8 cellular contexts compared by ENCODE assay signal in the genomic region with DNA sequence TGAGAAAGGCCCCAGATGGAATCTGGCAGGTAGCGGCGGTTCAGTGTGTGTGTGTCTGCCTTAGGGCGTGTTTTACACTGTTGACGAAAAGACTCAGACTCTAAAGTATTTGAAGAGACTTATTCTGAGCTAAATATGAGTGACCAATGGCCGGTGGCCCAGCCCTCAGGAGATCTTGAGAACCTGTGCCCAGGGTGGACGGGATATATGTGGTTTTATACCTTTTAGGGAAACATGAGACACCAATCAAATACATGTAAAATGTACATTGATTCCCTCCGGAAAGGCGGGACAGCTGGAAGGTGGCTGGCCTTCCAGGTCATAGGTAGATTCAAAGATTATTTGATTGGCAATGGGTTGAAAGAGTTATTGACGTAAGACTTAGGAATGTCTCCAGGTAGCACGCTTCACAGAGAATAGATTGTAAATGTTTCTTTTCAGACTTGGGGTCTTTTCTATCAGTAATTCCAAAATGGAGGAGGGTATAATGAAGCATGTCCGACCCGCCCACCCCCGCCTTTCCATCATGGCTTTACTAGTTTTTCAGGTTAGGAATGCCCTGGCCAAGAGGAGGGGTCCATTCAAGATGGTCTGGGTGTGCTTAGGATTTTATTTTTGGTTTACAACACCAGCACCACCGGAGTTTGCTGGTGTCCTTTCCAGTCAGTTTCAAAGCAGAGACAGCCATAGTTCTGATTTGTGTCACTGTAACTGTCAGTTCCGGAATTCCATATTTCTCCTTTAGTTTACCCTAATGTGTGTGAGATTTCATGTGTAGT. TPM values are rescaled to one million over a fixed set of nuclear protein-coding genes. Genes with fewer than 3 reads are reported as not detected.
DNase-seq lines count a peak whose midpoint lies in the region; ATAC-seq, FAIRE-seq and TF ChIP-seq lines count a peak whose summit lies in the region.

No MANE protein-coding gene starts in this region.

- peak overlapping the region; percentile 100 for H2AFZ ChIP-seq in keratinocyte (ENCODE audit: control insufficient read depth, low read length)

- H3K9me1 ChIP-seq in keratinocyte (ENCODE audit: control insufficient read depth, extremely low read depth, insufficient read depth, low read length) = no peaks in the 10 kb centered on the region

- DNase-seq in Caki2 (ENCODE audit: low read depth) = peak; percentile 50
- DNase-seq in astrocyte of the spinal cord (ENCODE audit: low read depth, low spot score) = peak; percentile 32
- DNase-seq in keratinocyte (ENCODE audit: low read depth, low spot score) = no peak
- peak; percentile 4 for DNase-seq in stromal cell of bone marrow (ENCODE audit: low read depth)
- no peak for DNase-seq in RCC 7860 (ENCODE audit: low spot score)
- DNase-seq in HTR-8/SVneo (ENCODE audit: insufficient read length, low spot score) = no peak

- TF ChIP-seq CTCF in astrocyte of the spinal cord (IDR thresholded peaks at IDR 0.05; ENCODE audit: low read depth, low read length) = no peak
- no peak for TF ChIP-seq CTCF in keratinocyte (optimal IDR thresholded peaks at IDR 0.05 in 1 of 3, IDR thresholded peaks at IDR 0.05 in 1 of 3, conservative IDR thresholded peaks at IDR 0.05 in 1 of 3; ENCODE audit: extremely low read depth in 1 of 3, insufficient read depth in 2 of 3, low read length in 3 of 3)

- no peaks in the 10 kb centered on the region for H3K27me3 ChIP-seq in keratinocyte (ENCODE audit: control insufficient read depth, extremely low read depth, insufficient read depth, low read length)

- H3K27ac ChIP-seq in keratinocyte (ENCODE audit: control insufficient read depth, insufficient read depth, low read length) = peak overlapping the region; percentile 90

- FAIRE-seq in keratinocyte (lab: Jason Lieb, UNC) (no peak), RCC 7860 (lab: Jason Lieb, UNC) (no peak), HTR-8/SVneo (lab: Jason Lieb, UNC) (no peak)

- peak overlapping the region; percentile 94 for H3K9ac ChIP-seq in keratinocyte (ENCODE audit: control insufficient read depth, extremely low read depth, insufficient read depth, low read length)

- dilution Hi-C loops in keratinocyte (cut with MboI; ENCODE audit: extremely low pct_ligation_motif_present, low sequenced_read_pairs) = no loop called here

- H3K36me3 ChIP-seq in keratinocyte (ENCODE audit: control insufficient read depth in 2 of 2, extremely low read depth in 1 of 2, insufficient read depth in 2 of 2, low read length in 2 of 2) = peaks cover 9 to 10% of the 10 kb centered on the region in 2 experiments

- H3K4me3 ChIP-seq in astrocyte of the spinal cord (ENCODE audit: low read depth, low read length) = peak overlapping the region; percentile 95
- H3K4me3 ChIP-seq in keratinocyte (ENCODE audit: control insufficient read depth in 2 of 3, extremely low read depth in 1 of 3, insufficient read depth in 2 of 3, low read depth in 1 of 3, low read length in 3 of 3) = peak overlapping the region; percentile 60 to 97 (median 89)

- ATAC-seq in HG03521 (IDR thresholded peaks at IDR 0.05; ENCODE audit: unreplicated experiment) = peak; percentile 2
- ATAC-seq in GM21526 (IDR thresholded peaks at IDR 0.05; ENCODE audit: low FRiP score, unreplicated experiment) = no peak

- no peaks in the 10 kb centered on the region for H4K20me1 ChIP-seq in keratinocyte (ENCODE audit: control insufficient read depth, extremely low read depth, insufficient read depth, low read length)

- H3K79me2 ChIP-seq in keratinocyte (ENCODE audit: control insufficient read depth, insufficient read depth, low read length) = peaks cover 43% of the 10 kb centered on the region

- in situ Hi-C loops in Caki2 (cut with HindIII; ENCODE audit: low pct_unique_long_range_greater_than_20kb, low sequenced_read_pairs) = no loop called here
- in situ Hi-C loops in astrocyte of the spinal cord (cut with HindIII; ENCODE audit: low sequenced_read_pairs) = no loop called here

- H3K4me2 ChIP-seq in keratinocyte (ENCODE audit: control insufficient read depth, extremely low read depth, insufficient read depth, low read depth, low read length) = peak overlapping the region; percentile 93

- H3K4me1 ChIP-seq in keratinocyte (ENCODE audit: control insufficient read depth, extremely low read depth, insufficient read depth, low read length) = peaks cover 4% of the 10 kb centered on the region

- no peaks in the 10 kb centered on the region for H3K9me3 ChIP-seq in keratinocyte (ENCODE audit: control insufficient read depth, low read depth, low read length)

RNA-seq across cellular contexts. Expression of a gene that starts 1.0 kb away (rescaled TPM):
- total RNA-seq in Caki2 (2014; rRNA removed; shearing (Covaris generic); ENCODE audit: low replicate concordance) = 6.7 and 8.5 TPM in 2 replicates
- polyA plus RNA-seq in keratinocyte = 3.4 to 5.5 TPM (median 4.5 TPM) in 3 replicates
- polyA plus RNA-seq in keratinocyte (2011; ENCODE audit: low read depth) = 6.6 TPM
- polyA plus RNA-seq in keratinocyte (2011; cell fraction: cytosol; rRNA removed) = 1.7 and 3.4 TPM in 2 replicates
- 12.1 and 13.7 TPM in 2 replicates for polyA plus RNA-seq in keratinocyte (2011; cell fraction: nucleus; rRNA removed)
- 3.5 and 3.8 TPM in 2 replicates for polyA plus RNA-seq in keratinocyte (2012; ENCODE audit: low replicate concordance)
- polyA minus RNA-seq in keratinocyte = 3.9 to 8.4 TPM (median 5.4 TPM) in 3 replicates
- polyA minus RNA-seq in keratinocyte (2011; cell fraction: cytosol; rRNA and poly(A)+ RNA removed) = 6.1 TPM
- 4.1 and 7.1 TPM in 2 replicates for polyA minus RNA-seq in keratinocyte (2011; cell fraction: nucleus; rRNA and poly(A)+ RNA removed)

RNA-seq across cellular contexts. Expression of a gene that starts 31.0 kb away (rescaled TPM):
- 2.3 and 6.3 TPM in 2 replicates for total RNA-seq in Caki2 (2014; rRNA removed; shearing (Covaris generic); ENCODE audit: low replicate concordance)
- polyA plus RNA-seq in keratinocyte = 0.28 to 0.64 TPM (median 0.57 TPM) in 3 replicates
- polyA plus RNA-seq in keratinocyte (2011; ENCODE audit: low read depth) = 0.54 TPM
- polyA plus RNA-seq in keratinocyte (2011; cell fraction: cytosol; rRNA removed) = 0.38 and 0.39 TPM in 2 replicates
- polyA plus RNA-seq in keratinocyte (2011; cell fraction: nucleus; rRNA removed) = 2.5 and 2.6 TPM in 2 replicates
- polyA plus RNA-seq in keratinocyte (2012; ENCODE audit: low replicate concordance) = 0.28 and 0.48 TPM in 2 replicates
- 0.39 to 1.1 TPM (median 0.70 TPM) in 3 replicates for polyA minus RNA-seq in keratinocyte
- not detected for polyA minus RNA-seq in keratinocyte (2011; cell fraction: cytosol; rRNA and poly(A)+ RNA removed)
- polyA minus RNA-seq in keratinocyte (2011; cell fraction: nucleus; rRNA and poly(A)+ RNA removed) = 1.9 and 3.5 TPM in 2 replicates

RNA-seq across cellular contexts. Expression of a gene that starts 46.1 kb away (rescaled TPM):
- total RNA-seq in Caki2 (2014; rRNA removed; shearing (Covaris generic); ENCODE audit: low replicate concordance) = 3.7 and 30.7 TPM in 2 replicates
- polyA plus RNA-seq in keratinocyte = 5.7 to 14.1 TPM (median 11.3 TPM) in 3 replicates
- 9.6 TPM for polyA plus RNA-seq in keratinocyte (2011; ENCODE audit: low read depth)
- 4.2 and 8.4 TPM in 2 replicates for polyA plus RNA-seq in keratinocyte (2011; cell fraction: cytosol; rRNA removed)
- polyA plus RNA-seq in keratinocyte (2011; cell fraction: nucleus; rRNA removed) = 9.0 and 12.1 TPM in 2 replicates
- polyA plus RNA-seq in keratinocyte (2012; ENCODE audit: low replicate concordance) = 8.5 and 11.3 TPM in 2 replicates
- polyA minus RNA-seq in keratinocyte = 3.2 to 16.0 TPM (median 16.0 TPM) in 3 replicates
- polyA minus RNA-seq in keratinocyte (2011; cell fraction: cytosol; rRNA and poly(A)+ RNA removed) = 32.4 TPM
- polyA minus RNA-seq in keratinocyte (2011; cell fraction: nucleus; rRNA and poly(A)+ RNA removed) = 20.6 and 33.7 TPM in 2 replicates

Comparison
In these comparisons a context has a peak if more than half of its experiments do, and no peak if none do; other contexts are left out.
1. DNase-seq: peak in Caki2 (single experiment), astrocyte of the spinal cord (single experiment) and stromal cell of bone marrow (single experiment); none in keratinocyte (single experiment), RCC 7860 (single experiment) and HTR-8/SVneo (single experiment).